8 cellular contexts compared by ENCODE assay signal in the genomic region with DNA sequence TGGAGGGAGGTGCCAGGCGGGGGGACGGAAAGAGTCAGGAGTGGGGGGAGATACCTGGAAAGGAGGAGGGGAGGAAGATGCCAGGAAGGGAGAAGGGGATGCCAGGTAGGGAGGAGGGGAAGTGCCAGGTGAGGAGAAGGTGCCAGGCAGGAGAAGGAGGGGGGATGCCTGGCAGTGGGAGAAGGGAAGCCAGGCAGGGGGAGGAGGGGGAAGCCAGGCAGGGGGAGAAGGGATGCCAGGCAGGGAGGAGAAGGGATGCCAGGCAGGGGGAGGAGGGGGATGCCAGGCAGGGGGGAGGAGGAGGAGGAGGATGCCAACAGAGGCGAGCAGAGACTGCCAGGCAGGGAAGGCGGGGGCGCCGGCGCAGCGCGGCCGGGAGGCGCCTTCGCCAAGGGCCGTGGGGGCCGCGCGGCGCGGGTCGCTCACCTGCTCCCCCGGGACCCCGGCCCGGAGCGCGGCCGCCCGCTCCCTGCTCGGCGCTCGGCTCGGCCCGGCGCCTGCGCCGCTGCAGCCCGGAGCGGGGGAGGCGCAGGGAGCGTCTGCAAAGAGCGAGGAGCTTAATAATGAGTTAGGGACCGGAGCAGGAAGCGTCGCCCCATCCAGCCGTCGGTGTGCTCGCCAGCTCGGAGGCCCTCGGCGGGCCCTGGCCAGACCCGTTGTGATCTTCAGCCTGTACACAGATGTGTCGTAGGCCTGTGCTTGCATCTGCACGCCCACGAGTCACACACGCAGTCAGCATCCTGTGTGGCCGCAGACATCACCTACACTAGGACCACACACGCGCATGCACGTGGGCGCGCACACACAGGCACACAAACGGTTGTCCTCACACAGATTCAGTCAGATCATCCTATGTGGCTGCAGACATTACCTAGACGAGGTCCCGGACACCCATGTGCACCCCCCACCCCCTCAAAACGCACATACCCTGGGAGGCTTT. TPM values are rescaled to one million over a fixed set of nuclear protein-coding genes. Genes with fewer than 3 reads are reported as not detected.
DNase-seq lines count a peak whose midpoint lies in the region; ATAC-seq, FAIRE-seq and TF ChIP-seq lines count a peak whose summit lies in the region.

No MANE protein-coding gene starts in this region.

- H3K9ac ChIP-seq in HepG2 (ENCODE audit: insufficient read depth, low read depth, low read length) = no peak overlapping the region

- no peaks in the 10 kb centered on the region for H3K79me2 ChIP-seq in HepG2 (ENCODE audit: insufficient read depth, low read length)

- POLR2A ChIA-PET in HepG2 (lab: Yijun Ruan, JAX) = no interaction called here

- H3K27me3 Mint-ChIP-seq in activated CD4-positive, alpha-beta T cell treated with anti-CD3 and anti-CD28 coated beads, Interleukin-2, amount 10 ng/mL, durations not matched to agents 24 days and 14 days = peaks cover 19% of the 10 kb centered on the region
- H3K27me3 Mint-ChIP-seq in dendritic cell treated with granulocyte-macrophage colony-stimulating factor and Interleukin-4, amounts not matched to agents 40 ng/mL and 50 ng/mL, for 4 days = peaks cover 29% of the 10 kb centered on the region

- no peak for FAIRE-seq in H54 (lab: Jason Lieb, UNC)
- FAIRE-seq in HepG2 (lab: Jason Lieb, UNC) = no peak

- no peaks in the 10 kb centered on the region for H3K9me3 ChIP-seq in HepG2 (ENCODE audit: low read length)

- in situ Hi-C loops in HepG2 (cut with HindIII; ENCODE audit: extremely low pct_ligation_motif_present, low pct_unique_long_range_greater_than_20kb) = no loop called here

- no peaks in the 10 kb centered on the region for H3K9me3 Mint-ChIP-seq in activated CD4-positive, alpha-beta T cell treated with anti-CD3 and anti-CD28 coated beads, Interleukin-2, amount 10 ng/mL, durations not matched to agents 24 days and 14 days
- H3K9me3 Mint-ChIP-seq in dendritic cell treated with granulocyte-macrophage colony-stimulating factor and Interleukin-4, amounts not matched to agents 40 ng/mL and 50 ng/mL, for 4 days = no peaks in the 10 kb centered on the region

- H3K36me3 Mint-ChIP-seq in activated CD4-positive, alpha-beta T cell treated with anti-CD3 and anti-CD28 coated beads, Interleukin-2, amount 10 ng/mL, durations not matched to agents 24 days and 14 days (ENCODE audit: low read depth) = no peaks in the 10 kb centered on the region
- no peaks in the 10 kb centered on the region for H3K36me3 Mint-ChIP-seq in dendritic cell treated with granulocyte-macrophage colony-stimulating factor and Interleukin-4, amounts not matched to agents 40 ng/mL and 50 ng/mL, for 4 days (ENCODE audit: low read depth)

- BruUV-seq in HepG2 (replicated peaks; lab: Mats Ljungman, UMichigan) = no TSS peak

- peak overlapping the region; percentile 73 for H3K4me3 Mint-ChIP-seq in activated CD4-positive, alpha-beta T cell treated with anti-CD3 and anti-CD28 coated beads, Interleukin-2, amount 10 ng/mL, durations not matched to agents 24 days and 14 days
- peak overlapping the region; percentile 52 for H3K4me3 Mint-ChIP-seq in dendritic cell treated with granulocyte-macrophage colony-stimulating factor and Interleukin-4, amounts not matched to agents 40 ng/mL and 50 ng/mL, for 4 days

- CTCF ChIA-PET in HepG2 (lab: Yijun Ruan, JAX; ENCODE audit: low intra/inter-chr PET ratio, low total read pairs) = no interaction called here

- no peak overlapping the region for H2AFZ ChIP-seq in HepG2 (ENCODE audit: low read length)

- no peaks in the 10 kb centered on the region for H3K36me3 ChIP-seq in HepG2 (replicated peaks in 1 of 2; ENCODE audit: control insufficient read depth in 1 of 2, insufficient read depth in 2 of 2, low read length in 2 of 2)

- peaks cover 5 to 74% of the 10 kb centered on the region in 2 experiments for H3K27me3 ChIP-seq in HepG2 (ENCODE audit: control insufficient read depth in 1 of 2, insufficient read depth in 2 of 2, low read length in 2 of 2)

- intact Hi-C loops in activated CD4-positive, alpha-beta T cell treated with anti-CD3 and anti-CD28 coated beads, Interleukin-2, amount 10 ng/mL, durations not matched to agents 24 days and 14 days (cut with micrococcal nuclease) = loop anchor here (2.0 kb wide), 2 partner anchors 28 to 50 kb away; a partner anchor contains a TSS
- intact Hi-C loops in dendritic cell treated with granulocyte-macrophage colony-stimulating factor and Interleukin-4, amounts not matched to agents 40 ng/mL and 50 ng/mL, for 4 days (cut with micrococcal nuclease) = no loop called here
- intact Hi-C loops in HepG2 (cut with micrococcal nuclease; ENCODE audit: unreplicated experiment) = no loop called here

- TF ChIP-seq RAD21 in HepG2 (CRISPR knock-in tag; IDR thresholded peaks at IDR 0.05) = no peak

- H3K4me1 Mint-ChIP-seq in activated CD4-positive, alpha-beta T cell treated with anti-CD3 and anti-CD28 coated beads, Interleukin-2, amount 10 ng/mL, durations not matched to agents 24 days and 14 days = peaks cover 17% of the 10 kb centered on the region
- peaks cover 54% of the 10 kb centered on the region for H3K4me1 Mint-ChIP-seq in dendritic cell treated with granulocyte-macrophage colony-stimulating factor and Interleukin-4, amounts not matched to agents 40 ng/mL and 50 ng/mL, for 4 days (ENCODE audit: low read depth)

- no peak for TF ChIP-seq EP300 in HepG2 (IDR thresholded peaks at IDR 0.05; ENCODE audit: low read depth in 2 of 2, low read length in 2 of 2)
- TF ChIP-seq EP300 in HepG2 (CRISPR knock-in tag; IDR thresholded peaks at IDR 0.05; ENCODE audit: borderline replicate concordance) = no peak

- peak; percentile 72 for ATAC-seq in HepG2

- peak overlapping the region; percentile 42 for H3K4me2 ChIP-seq in HepG2 (ENCODE audit: low read depth, low read length)

- H3K27ac ChIP-seq in C4-2B (peak overlapping the region; percentile 6; the same call in 1 of the 2 replicates), HepG2 (ENCODE audit: extremely low read length, insufficient read depth, low read length) (no peak overlapping the region)

- DNase-seq in H54 (ENCODE audit: insufficient read length, low spot score) (peak; percentile 76), NCI-H2196 (lab: John Stamatoyannopoulos, UW; ENCODE audit: unreplicated experiment) (peak; percentile 35), HepG2 (ENCODE audit: low spot score) (peak; percentile 7), GDM1 (lab: John Stamatoyannopoulos, UW) (no peak)
- DNase-seq in activated CD4-positive, alpha-beta T cell treated with anti-CD3 and anti-CD28 coated beads, Interleukin-2, amount 10 ng/mL, durations not matched to agents 24 days and 14 days = peak; percentile 87
- peak; percentile 66 for DNase-seq in stimulated activated CD4-positive, alpha-beta T cell treated with anti-CD3 and anti-CD28 coated beads, Interleukin-4, amount 100 ng/mL, for 1 hour

- peak; percentile 61; the same call in 1 of the 2 replicates for TF ChIP-seq POLR2A in H54 (IDR thresholded peaks at IDR 0.05; ENCODE audit: low read depth, low read length)
- no peak for TF ChIP-seq POLR2A in HepG2 (IDR thresholded peaks at IDR 0.05; ENCODE audit: insufficient read depth in 1 of 2, low read depth in 2 of 2, low read length in 2 of 2)

- peaks cover 15% of the 10 kb centered on the region for H3K4me1 ChIP-seq in HepG2 (ENCODE audit: insufficient read depth, low read length)

- peak overlapping the region; percentile 69 for H3K27ac Mint-ChIP-seq in activated CD4-positive, alpha-beta T cell treated with anti-CD3 and anti-CD28 coated beads, Interleukin-2, amount 10 ng/mL, durations not matched to agents 24 days and 14 days
- H3K27ac Mint-ChIP-seq in dendritic cell treated with granulocyte-macrophage colony-stimulating factor and Interleukin-4, amounts not matched to agents 40 ng/mL and 50 ng/mL, for 4 days = no peak overlapping the region

- WGBS in HepG2 (ENCODE audit: low lambda C conversion rate) = 28% methylated on average over 5 of the region's 63 CpGs

- H3K4me3 ChIP-seq in HepG2 (replicated peaks in 1 of 3; ENCODE audit: insufficient read depth in 1 of 3, low read depth in 2 of 3, low read length in 3 of 3) = peak overlapping the region in 1 of 3 experiments; percentile 40; a peak in 1 of 6 replicates

- TF ChIP-seq CTCF in C4-2B (conservative IDR thresholded peaks at IDR 0.05) (no peak), HepG2 (CRISPR knock-in tag; IDR thresholded peaks at IDR 0.05) (no peak)

- no peaks in the 10 kb centered on the region for H4K20me1 ChIP-seq in HepG2 (ENCODE audit: insufficient read depth, low read length)

RNA-seq across cellular contexts. Expression of a gene that starts 28.4 kb away (rescaled TPM):
- 2.2 and 2.9 TPM in 2 replicates for total RNA-seq in activated CD4-positive, alpha-beta T cell treated with anti-CD3 and anti-CD28 coated beads, Interleukin-2, amount 10 ng/mL, durations not matched to agents 24 days and 14 days
- total RNA-seq in HepG2 (2016; rRNA removed; fragmentation: Illumina TruSeq; extraction: Trizol) = 0.53 and 0.62 TPM in 2 replicates
- 0.79 and 1.2 TPM in 2 replicates for total RNA-seq in HepG2 (2016; cell fraction: cytosol; rRNA removed; fragmentation: Illumina TruSeq; extraction: Trizol; ENCODE audit: low read depth)
- 0.24 and 0.84 TPM in 2 replicates for total RNA-seq in HepG2 (2016; cell fraction: insoluble cytoplasmic fraction; rRNA removed; fragmentation: Illumina TruSeq; extraction: Trizol)
- total RNA-seq in HepG2 (2016; cell fraction: membrane; rRNA removed; fragmentation: Illumina TruSeq; extraction: Trizol) = 0.86 and 1.2 TPM in 2 replicates
- 0.62 and 1.0 TPM in 2 replicates for total RNA-seq in HepG2 (2016; cell fraction: nucleus; rRNA removed; fragmentation: Illumina TruSeq; extraction: Trizol)
- polyA plus RNA-seq in HepG2 (2011; rRNA removed) = 0.20 and 0.44 TPM in 2 replicates
- polyA plus RNA-seq in HepG2 (2011; cell fraction: cytosol; rRNA removed) = 0.08 and 0.09 TPM in 2 replicates
- polyA plus RNA-seq in HepG2 (2011; cell fraction: nucleus; rRNA removed) = 1.7 and 2.4 TPM in 2 replicates
- 3.8 and 4.0 TPM in 2 replicates for polyA plus RNA-seq in HepG2 (2012)
- 0.55 and 0.76 TPM in 2 replicates for polyA plus RNA-seq in HepG2 (2016; cell fraction: cytosol; fragmentation: Illumina TruSeq; extraction: Trizol; ENCODE audit: low read depth)
- 0.35 and 0.52 TPM in 2 replicates for polyA plus RNA-seq in HepG2 (2016; cell fraction: insoluble cytoplasmic fraction; fragmentation: Illumina TruSeq; extraction: Trizol; ENCODE audit: low read depth)
- polyA plus RNA-seq in HepG2 (2016; cell fraction: membrane; fragmentation: Illumina TruSeq; extraction: Trizol; ENCODE audit: low read depth) = 0.62 and 0.80 TPM in 2 replicates
- 2.7 and 3.3 TPM in 2 replicates for polyA plus RNA-seq in HepG2 (2016; cell fraction: nucleus; fragmentation: Illumina TruSeq; extraction: Trizol; ENCODE audit: insufficient read depth, low read depth)
- 0.38 and 3.6 TPM in 2 replicates for polyA minus RNA-seq in HepG2 (2011; rRNA and poly(A)+ RNA removed; ENCODE audit: low replicate concordance)
- 1.1 TPM in 1 of 2 replicates, not detected in the other for polyA minus RNA-seq in HepG2 (2011; cell fraction: cytosol; rRNA and poly(A)+ RNA removed)
- polyA minus RNA-seq in HepG2 (2011; cell fraction: nucleus; rRNA and poly(A)+ RNA removed) = 0.25 and 0.64 TPM in 2 replicates

RNA-seq across cellular contexts. Expression of a gene that starts 44.6 kb away (rescaled TPM):
- 42.0 and 46.4 TPM in 2 replicates for total RNA-seq in activated CD4-positive, alpha-beta T cell treated with anti-CD3 and anti-CD28 coated beads, Interleukin-2, amount 10 ng/mL, durations not matched to agents 24 days and 14 days
- 10.2 and 21.5 TPM in 2 replicates for total RNA-seq in HepG2 (2016; rRNA removed; fragmentation: Illumina TruSeq; extraction: Trizol)
- total RNA-seq in HepG2 (2016; cell fraction: cytosol; rRNA removed; fragmentation: Illumina TruSeq; extraction: Trizol; ENCODE audit: low read depth) = 1.7 and 2.5 TPM in 2 replicates
- total RNA-seq in HepG2 (2016; cell fraction: insoluble cytoplasmic fraction; rRNA removed; fragmentation: Illumina TruSeq; extraction: Trizol) = 9.4 and 21.0 TPM in 2 replicates
- 5.8 and 7.3 TPM in 2 replicates for total RNA-seq in HepG2 (2016; cell fraction: membrane; rRNA removed; fragmentation: Illumina TruSeq; extraction: Trizol)
- total RNA-seq in HepG2 (2016; cell fraction: nucleus; rRNA removed; fragmentation: Illumina TruSeq; extraction: Trizol) = 26.3 and 31.0 TPM in 2 replicates
- 15.4 and 22.5 TPM in 2 replicates for polyA plus RNA-seq in HepG2 (2011; rRNA removed)
- polyA plus RNA-seq in HepG2 (2011; cell fraction: cytosol; rRNA removed) = 13.1 and 17.3 TPM in 2 replicates
- 62.4 and 64.6 TPM in 2 replicates for polyA plus RNA-seq in HepG2 (2011; cell fraction: nucleus; rRNA removed)
- 12.1 and 17.0 TPM in 2 replicates for polyA plus RNA-seq in HepG2 (2012)
- polyA plus RNA-seq in HepG2 (2016; cell fraction: cytosol; fragmentation: Illumina TruSeq; extraction: Trizol; ENCODE audit: low read depth) = 1.1 and 1.3 TPM in 2 replicates
- polyA plus RNA-seq in HepG2 (2016; cell fraction: insoluble cytoplasmic fraction; fragmentation: Illumina TruSeq; extraction: Trizol; ENCODE audit: low read depth) = 8.7 and 8.9 TPM in 2 replicates
- polyA plus RNA-seq in HepG2 (2016; cell fraction: membrane; fragmentation: Illumina TruSeq; extraction: Trizol; ENCODE audit: low read depth) = 3.0 and 4.1 TPM in 2 replicates
- polyA plus RNA-seq in HepG2 (2016; cell fraction: nucleus; fragmentation: Illumina TruSeq; extraction: Trizol; ENCODE audit: insufficient read depth, low read depth) = 33.0 and 37.5 TPM in 2 replicates
- 28.1 and 43.5 TPM in 2 replicates for polyA minus RNA-seq in HepG2 (2011; rRNA and poly(A)+ RNA removed; ENCODE audit: low replicate concordance)
- 15.1 and 16.0 TPM in 2 replicates for polyA minus RNA-seq in HepG2 (2011; cell fraction: cytosol; rRNA and poly(A)+ RNA removed)
- polyA minus RNA-seq in HepG2 (2011; cell fraction: nucleus; rRNA and poly(A)+ RNA removed) = 30.7 and 33.6 TPM in 2 replicates

RNA-seq across cellular contexts. Expression of a gene that starts 49.9 kb away (rescaled TPM):
- 84.6 and 90.3 TPM in 2 replicates for total RNA-seq in activated CD4-positive, alpha-beta T cell treated with anti-CD3 and anti-CD28 coated beads, Interleukin-2, amount 10 ng/mL, durations not matched to agents 24 days and 14 days
- total RNA-seq in HepG2 (2016; rRNA removed; fragmentation: Illumina TruSeq; extraction: Trizol) = 42.5 and 43.0 TPM in 2 replicates
- total RNA-seq in HepG2 (2016; cell fraction: cytosol; rRNA removed; fragmentation: Illumina TruSeq; extraction: Trizol; ENCODE audit: low read depth) = 7.5 and 8.4 TPM in 2 replicates
- total RNA-seq in HepG2 (2016; cell fraction: insoluble cytoplasmic fraction; rRNA removed; fragmentation: Illumina TruSeq; extraction: Trizol) = 41.2 and 42.3 TPM in 2 replicates
- 21.7 and 24.5 TPM in 2 replicates for total RNA-seq in HepG2 (2016; cell fraction: membrane; rRNA removed; fragmentation: Illumina TruSeq; extraction: Trizol)
- 22.4 and 24.6 TPM in 2 replicates for total RNA-seq in HepG2 (2016; cell fraction: nucleus; rRNA removed; fragmentation: Illumina TruSeq; extraction: Trizol)
- 16.3 and 18.5 TPM in 2 replicates for polyA plus RNA-seq in HepG2 (2011; rRNA removed)
- polyA plus RNA-seq in HepG2 (2011; cell fraction: cytosol; rRNA removed) = 19.7 and 19.8 TPM in 2 replicates
- 20.0 and 25.1 TPM in 2 replicates for polyA plus RNA-seq in HepG2 (2011; cell fraction: nucleus; rRNA removed)
- polyA plus RNA-seq in HepG2 (2012) = 12.8 and 19.4 TPM in 2 replicates
- 5.7 and 6.2 TPM in 2 replicates for polyA plus RNA-seq in HepG2 (2016; cell fraction: cytosol; fragmentation: Illumina TruSeq; extraction: Trizol; ENCODE audit: low read depth)
- polyA plus RNA-seq in HepG2 (2016; cell fraction: insoluble cytoplasmic fraction; fragmentation: Illumina TruSeq; extraction: Trizol; ENCODE audit: low read depth) = 26.4 and 36.5 TPM in 2 replicates
- 12.8 and 14.1 TPM in 2 replicates for polyA plus RNA-seq in HepG2 (2016; cell fraction: membrane; fragmentation: Illumina TruSeq; extraction: Trizol; ENCODE audit: low read depth)
- polyA plus RNA-seq in HepG2 (2016; cell fraction: nucleus; fragmentation: Illumina TruSeq; extraction: Trizol; ENCODE audit: insufficient read depth, low read depth) = 33.8 and 36.4 TPM in 2 replicates
- 23.8 and 78.9 TPM in 2 replicates for polyA minus RNA-seq in HepG2 (2011; rRNA and poly(A)+ RNA removed; ENCODE audit: low replicate concordance)
- 9.2 and 9.3 TPM in 2 replicates for polyA minus RNA-seq in HepG2 (2011; cell fraction: cytosol; rRNA and poly(A)+ RNA removed)
- polyA minus RNA-seq in HepG2 (2011; cell fraction: nucleus; rRNA and poly(A)+ RNA removed) = 13.9 and 19.9 TPM in 2 replicates
